In the genomic region with DNA sequence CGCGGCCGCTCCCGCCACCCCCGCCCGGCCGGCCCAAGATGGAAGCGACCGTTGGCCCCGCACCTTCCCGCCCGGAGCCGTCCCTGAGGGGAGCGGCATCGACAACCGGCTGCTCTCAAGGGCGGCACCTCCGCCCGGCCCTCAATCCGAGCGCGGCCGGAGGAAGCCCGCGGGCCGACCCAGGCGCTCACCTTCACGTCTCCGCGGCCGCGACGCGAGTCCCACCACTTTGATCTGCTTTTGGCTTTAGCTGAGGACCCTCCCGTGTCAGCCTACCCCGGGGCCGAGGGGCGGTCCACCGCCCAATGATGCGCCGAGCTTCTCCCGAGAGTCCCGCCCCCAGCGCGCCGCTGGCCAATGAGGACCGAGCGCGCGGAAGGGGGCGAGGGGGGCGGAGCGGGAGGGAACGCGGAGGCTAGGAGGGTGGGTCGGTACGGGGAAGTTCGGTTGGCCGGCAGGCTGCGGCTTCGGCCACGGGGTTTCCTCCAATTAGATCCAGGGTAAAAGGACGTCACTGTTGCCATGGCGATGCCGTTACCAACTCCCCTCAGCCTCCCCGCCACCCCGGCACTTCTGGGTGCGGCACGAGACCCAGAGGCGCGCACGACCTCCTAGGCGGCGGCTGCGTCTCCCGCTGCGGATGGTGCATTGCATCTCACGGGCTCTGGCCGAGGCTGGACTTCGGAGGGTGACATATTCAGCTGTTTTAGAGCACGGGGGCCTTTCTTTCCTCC, we compare ENCODE assay signal across 8 cellular contexts. TPM values are rescaled to one million over a fixed set of nuclear protein-coding genes. Genes with fewer than 3 reads are reported as not detected.
DNase-seq lines count a peak whose midpoint lies in the region; ATAC-seq and TF ChIP-seq lines count a peak whose summit lies in the region.

YWHAQ (minus strand) TSS at position 248 of the 734 bp plus-strand sequence. CDS start 545 bp downstream, outside the sequence.

- H3K79me2 ChIP-seq in parathyroid adenoma: peaks cover 25% of the 10 kb centered on the region

- H3K4me1 ChIP-seq in adipocyte (ENCODE audit: control insufficient read depth, insufficient read depth, low read length): peaks cover 27% of the 10 kb centered on the region
- H3K4me1 ChIP-seq in cardiac muscle cell (ENCODE audit: low read depth): peaks cover 35% of the 10 kb centered on the region
- peaks cover 26% of the 10 kb centered on the region for H3K4me1 ChIP-seq in parathyroid adenoma
- H3K4me1 ChIP-seq in tibial nerve: peaks cover 0 to 55% (median 27%) of the 10 kb centered on the region in 4 donors

- peaks cover 14% of the 10 kb centered on the region for H3K36me3 ChIP-seq in adipocyte (ENCODE audit: control insufficient read depth, insufficient read depth, low read length, severe bottlenecking)
- H3K36me3 ChIP-seq in cardiac muscle cell: peaks cover 16% of the 10 kb centered on the region
- H3K36me3 ChIP-seq in parathyroid adenoma (ENCODE audit: control insufficient read depth, insufficient read depth, low read length): no peaks in the 10 kb centered on the region
- H3K36me3 ChIP-seq in tibial nerve: no peaks in the 10 kb centered on the region

- peak within 1 kb of the TSS; percentile 79 for H3K4me2 ChIP-seq in parathyroid adenoma (ENCODE audit: low read length)

- DNase-seq in NCI-H1436 (lab: John Stamatoyannopoulos, UW) (peak; percentile 97), T follicular helper cell (ENCODE audit: low read depth) (peak; percentile 92), adipocyte (ENCODE audit: low read depth) (peak; percentile 100), cardiac muscle cell (ENCODE audit: low read depth in 1 of 2, low spot score in 1 of 2) (peak; percentile 99 to 100), tibial nerve (ENCODE audit: low spot score in 2 of 2) (peak; percentile 97 to 99)

- H2AFZ ChIP-seq in parathyroid adenoma: peak within 1 kb of the TSS; percentile 97

- 1 to 2% methylated on average over 31 to 59 of the region's 81 CpGs for WGBS in tibial nerve, 2 donors

- peak; percentile 97 to 99 for TF ChIP-seq EP300 in tibial nerve (IDR thresholded peaks at IDR 0.05)

- H3K9ac ChIP-seq in adipocyte (ENCODE audit: low read length): peak within 1 kb of the TSS; percentile 98
- no peak within 1 kb of the TSS for H3K9ac ChIP-seq in parathyroid adenoma

- TF ChIP-seq POLR2A in tibial nerve (IDR thresholded peaks at IDR 0.05): peak; percentile 95

- peak; percentile 93 for ATAC-seq in HG02798 (IDR thresholded peaks at IDR 0.05; ENCODE audit: poor library complexity, unreplicated experiment)

- H3K4me3 ChIP-seq in GM12875 (ENCODE audit: low read depth, low read length) (peak within 1 kb of the TSS; percentile 86), adipocyte (ENCODE audit: low read length) (peak within 1 kb of the TSS; percentile 98), cardiac muscle cell (peak within 1 kb of the TSS; percentile 83), parathyroid adenoma (ENCODE audit: low read depth, low read length) (peak within 1 kb of the TSS; percentile 86), tibial nerve (peak within 1 kb of the TSS; percentile 73 to 89 (median 74))

- H3K27ac ChIP-seq in cardiac muscle cell (peak within 1 kb of the TSS; percentile 96), parathyroid adenoma (peak within 1 kb of the TSS; percentile 87), tibial nerve (peak within 1 kb of the TSS; percentile 89 to 99 (median 95))

- no peaks in the 10 kb centered on the region for H3K9me3 ChIP-seq in adipocyte (ENCODE audit: control insufficient read depth, low read length)
- no peaks in the 10 kb centered on the region for H3K9me3 ChIP-seq in cardiac muscle cell (ENCODE audit: low read depth)
- no peaks in the 10 kb centered on the region for H3K9me3 ChIP-seq in parathyroid adenoma (ENCODE audit: control insufficient read depth, low read length)
- no peaks in the 10 kb centered on the region for H3K9me3 ChIP-seq in tibial nerve

- H3K27me3 ChIP-seq in adipocyte (replicated peaks; ENCODE audit: control insufficient read depth, insufficient read depth, low read length) (no peaks in the 10 kb centered on the region), cardiac muscle cell (no peaks in the 10 kb centered on the region), parathyroid adenoma (ENCODE audit: control insufficient read depth, insufficient read depth, low read length) (no peaks in the 10 kb centered on the region), tibial nerve (no peaks in the 10 kb centered on the region)

- no peak for TF ChIP-seq CTCF in GM12875 (IDR thresholded peaks at IDR 0.05; ENCODE audit: borderline replicate concordance, insufficient read depth, low read depth, low read length)
- TF ChIP-seq CTCF in cardiac muscle cell (IDR thresholded peaks at IDR 0.05; ENCODE audit: low read depth, low read length): no peak
- no peak for TF ChIP-seq CTCF in parathyroid adenoma (IDR thresholded peaks at IDR 0.05)
- peak in 2 of 5 experiments; percentile 40 to 45 for TF ChIP-seq CTCF in tibial nerve (IDR thresholded peaks at IDR 0.05)

RNA-seq across cellular contexts. Expression of gene YWHAQ, which starts in this region (rescaled TPM):
- total RNA-seq in cardiac muscle cell (240 and 317 TPM in 2 replicates), tibial nerve (100 to 1,000 TPM; 166 to 213 (median 185) TPM)
- 439 and 455 TPM in 2 replicates for polyA plus RNA-seq in cardiac muscle cell

Comparison
In these comparisons a context has a peak if more than half of its experiments do, and no peak if none do; other contexts are left out.
1. Peak in every context shown above with its lines: DNase-seq, ATAC-seq, H3K4me3 ChIP-seq and H3K27ac ChIP-seq.